2 cellular contexts compared by ENCODE assay signal in the genomic region with DNA sequence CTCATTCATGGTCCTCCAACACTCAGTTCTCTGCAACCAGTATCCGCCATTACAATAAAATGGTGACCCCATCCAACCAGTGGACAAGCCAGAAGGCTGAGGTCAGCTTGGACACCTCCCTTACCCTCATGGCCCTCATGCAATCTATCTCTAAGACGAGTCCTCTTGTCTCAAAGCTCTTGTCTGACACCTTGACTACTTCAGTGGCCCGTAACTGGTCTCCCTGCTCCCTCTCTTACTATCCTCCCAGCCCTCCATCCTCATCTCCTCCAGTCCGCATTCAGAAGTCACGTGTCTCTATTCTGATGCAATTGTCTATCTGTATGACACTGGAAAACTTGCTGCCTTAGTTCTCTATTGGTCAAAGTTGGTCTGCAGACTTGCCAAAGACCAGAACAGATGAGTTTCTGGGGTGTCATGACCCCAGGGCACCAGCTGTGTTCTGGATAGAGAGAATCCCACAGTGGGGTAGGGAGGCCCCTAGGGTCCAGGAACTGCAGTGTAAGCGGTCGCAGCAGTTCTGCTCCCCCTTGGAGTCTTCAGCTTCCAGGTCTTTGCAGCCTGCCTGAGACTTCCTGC.
TF ChIP-seq lines count a peak whose summit lies in the region.

No MANE protein-coding gene starts in this region.

TF ChIP-seq in IMR-90, 13 proteins besides CTCF, POLR2A, EP300 and RAD21:
- no peak for TF ChIP-seq BHLHE40 (IDR thresholded peaks at IDR 0.05; ENCODE audit: low read depth, low read length)
- no peak for TF ChIP-seq MAFK (IDR thresholded peaks at IDR 0.05; ENCODE audit: low read depth, low read length)
- TF ChIP-seq CHD1 (IDR thresholded peaks at IDR 0.05; ENCODE audit: low read depth, low read length) = no peak
- no peak for TF ChIP-seq MXI1 (IDR thresholded peaks at IDR 0.05; ENCODE audit: borderline replicate concordance, low read depth, low read length)
TF ChIP-seq in IMR-90: peak in this region for 0.

TF ChIP-seq in HepG2, 621 proteins besides CTCF, POLR2A, EP300 and RAD21:
- no peak for TF ChIP-seq GZF1 (CRISPR knock-in tag; IDR thresholded peaks at IDR 0.05)
- peak in 1 of 2 experiments; percentile 91; a peak in 2 of 4 replicates for TF ChIP-seq ATF4 (CRISPR knock-in tag; IDR thresholded peaks at IDR 0.05)
- TF ChIP-seq RAD51 (IDR thresholded peaks at IDR 0.05; ENCODE audit: borderline replicate concordance) = peak; percentile 57; the same call in 1 of the 2 replicates
- TF ChIP-seq CEBPG (CRISPR knock-in tag; IDR thresholded peaks at IDR 0.05) = peak; percentile 45; the same call in 1 of the 2 replicates
- no peak for TF ChIP-seq ZKSCAN1 (IDR thresholded peaks at IDR 0.05; ENCODE audit: low read length)
